8 cellular contexts compared by ENCODE assay signal in the genomic region with DNA sequence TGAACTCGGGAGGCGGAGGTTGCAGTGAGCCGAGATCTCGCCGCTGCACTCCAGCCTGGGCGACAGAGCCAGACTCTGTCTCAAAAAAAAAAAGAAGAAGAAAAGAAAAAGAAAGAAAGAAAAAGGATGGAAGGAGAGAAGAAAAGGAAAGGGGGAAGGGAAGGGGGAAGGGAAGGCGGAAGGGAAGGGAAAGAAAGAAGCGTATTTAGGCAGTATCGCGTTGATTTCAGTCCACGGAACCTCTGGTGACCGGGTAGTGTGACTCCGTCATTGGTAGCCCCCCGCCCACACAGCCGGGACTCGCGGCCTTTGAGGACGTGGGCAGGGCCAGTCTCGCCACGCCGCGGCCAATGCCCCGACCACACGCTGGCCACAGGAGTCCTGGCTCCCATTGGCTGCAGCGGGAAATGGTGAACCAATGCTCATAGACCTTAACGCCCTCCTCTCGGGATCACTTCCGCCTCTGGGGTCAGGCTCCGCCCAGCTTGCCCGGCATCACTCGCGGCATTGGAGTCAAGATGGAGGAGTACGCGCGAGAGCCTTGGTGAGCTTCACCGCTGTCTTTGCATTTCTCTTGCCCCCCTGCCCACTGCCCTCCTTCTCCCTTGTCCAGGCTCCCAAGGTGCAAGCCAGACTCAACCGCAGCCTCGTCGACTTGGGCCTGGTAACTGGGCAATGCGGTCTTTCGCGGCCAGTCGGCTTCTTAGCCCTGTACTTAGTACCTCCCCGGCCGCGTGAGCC. TPM values are rescaled to one million over a fixed set of nuclear protein-coding genes. Genes with fewer than 3 reads are reported as not detected.
DNase-seq lines count a peak whose midpoint lies in the region; ATAC-seq lines count a peak whose summit lies in the region.

Gene TIMM17A, plus strand, starts transcription at position 495 of the 741 bp plus-strand sequence. Its CDS starts 24 bp downstream, at position 519.

- H3K27me3 ChIP-seq in CD8-positive, alpha-beta memory T cell (ENCODE audit: insufficient read depth, low read length, poor library complexity, severe bottlenecking): no peaks in the 10 kb centered on the region
- no peaks in the 10 kb centered on the region for H3K27me3 ChIP-seq in effector memory CD4-positive, alpha-beta T cell (replicated peaks; ENCODE audit: control insufficient read depth, insufficient read depth, low read length, poor library complexity, severe bottlenecking)

- H3K4me3 ChIP-seq in CD8-positive, alpha-beta memory T cell (ENCODE audit: low read length): peak within 1 kb of the TSS; percentile 94
- peak within 1 kb of the TSS; percentile 96 for H3K4me3 ChIP-seq in effector memory CD4-positive, alpha-beta T cell (ENCODE audit: insufficient read depth, low read depth, low read length, poor library complexity, severe bottlenecking)

- POLR2A ChIA-PET in CD8-positive, alpha-beta memory T cell (lab: Charles Lee): interaction anchor here (0.6 to 2.2 kb wide), 7 partner anchors 10 to 1092 kb away, joined by 3 to 17 read pairs (median 5); partner anchors contain the start of gene RNPEP

- H3K27ac Mint-ChIP-seq in CD8-positive, alpha-beta memory T cell: peak within 1 kb of the TSS; percentile 93 to 100 (median 98)

- H3K4me1 Mint-ChIP-seq in CD8-positive, alpha-beta memory T cell: peaks cover 22 to 32% (median 28%) of the 10 kb centered on the region in 3 donors

- H3K36me3 Mint-ChIP-seq in CD8-positive, alpha-beta memory T cell: peaks cover 0 to 35% (median 3%) of the 10 kb centered on the region in 3 donors

- peaks cover 0 to 2% of the 10 kb centered on the region in 2 donors for H3K27me3 Mint-ChIP-seq in CD8-positive, alpha-beta memory T cell

- H3K4me3 Mint-ChIP-seq in CD8-positive, alpha-beta memory T cell: peak within 1 kb of the TSS; percentile 93 to 99 (median 98)

- H3K4me1 ChIP-seq in CD8-positive, alpha-beta memory T cell (ENCODE audit: insufficient read depth, low read length): peaks cover 13% of the 10 kb centered on the region
- H3K4me1 ChIP-seq in effector memory CD4-positive, alpha-beta T cell (ENCODE audit: control insufficient read depth, insufficient read depth, low read length, poor library complexity, severe bottlenecking): peaks cover 11% of the 10 kb centered on the region

- no peaks in the 10 kb centered on the region for H3K9me3 ChIP-seq in CD8-positive, alpha-beta memory T cell (ENCODE audit: low read length)
- no peaks in the 10 kb centered on the region for H3K9me3 ChIP-seq in effector memory CD4-positive, alpha-beta T cell (ENCODE audit: control insufficient read depth, low read length)

- DNase-seq in CD8-positive, alpha-beta memory T cell: peak; percentile 87 to 95 (median 91)
- DNase-seq in HS-5 (ENCODE audit: low read depth) (peak; percentile 92), lung microvascular endothelial cell (ENCODE audit: low read depth in 2 of 2) (peak; percentile 99)
- DNase-seq in NK-92 treated with Interleukin-12 subunit alpha and Interleukin-12 subunit beta, amount 100 ng/mL, for 24 hours (lab: John Stamatoyannopoulos, UW): peak; percentile 94
- peak; percentile 96 for DNase-seq in activated CD8-positive, alpha-beta memory T cell treated with anti-CD3 and anti-CD28 coated beads for 24 hours
- peak; percentile 87 to 90 (median 87) for DNase-seq in effector memory CD4-positive, alpha-beta T cell
- DNase-seq in stimulated activated CD4-positive, alpha-beta T cell treated with anti-CD3 and anti-CD28 coated beads, TNF-alpha, amount 100 ng/mL, for 48 hours (ENCODE audit: low read depth in 3 of 3): peak; percentile 88 to 91 (median 88)

- CTCF ChIA-PET in CD8-positive, alpha-beta memory T cell (lab: Charles Lee): interaction anchor here (1.0 to 2.0 kb wide), 4 partner anchors 9 to 59 kb away, joined by 3 to 8 read pairs (median 3); partner anchors contain the start of gene LMOD1

- no peaks in the 10 kb centered on the region for H3K9me3 Mint-ChIP-seq in CD8-positive, alpha-beta memory T cell

- H3K27ac ChIP-seq in CD8-positive, alpha-beta memory T cell (ENCODE audit: low read depth, low read length): peak within 1 kb of the TSS; percentile 89
- peak within 1 kb of the TSS; percentile 84 for H3K27ac ChIP-seq in effector memory CD4-positive, alpha-beta T cell (ENCODE audit: insufficient read depth, low read length, poor library complexity, severe bottlenecking)

- H3K36me3 ChIP-seq in CD8-positive, alpha-beta memory T cell (ENCODE audit: insufficient read depth, low read length): peaks cover 11% of the 10 kb centered on the region
- peaks cover 10% of the 10 kb centered on the region for H3K36me3 ChIP-seq in effector memory CD4-positive, alpha-beta T cell (ENCODE audit: control insufficient read depth, insufficient read depth, low read length)

- peak; percentile 82 for ATAC-seq in GM19468 (IDR thresholded peaks at IDR 0.05; ENCODE audit: extremely low read depth, unreplicated experiment)

RNA-seq across cellular contexts. Expression of gene TIMM17A, which starts in this region (rescaled TPM):
- total RNA-seq in CD8-positive, alpha-beta memory T cell: 100 to 1,000 TPM; 120 to 130 TPM
- polyA plus RNA-seq in CD8-positive, alpha-beta memory T cell: 31.5 TPM
- total RNA-seq in lung microvascular endothelial cell: 47.5 and 49.2 TPM in 2 replicates

Comparison
In these comparisons a context has a peak if more than half of its experiments do, and no peak if none do; other contexts are left out.
1. Peak in every context shown above with its lines: DNase-seq, ATAC-seq, H3K4me3 ChIP-seq and H3K27ac ChIP-seq.